Comparison of ENCODE assay signal across 8 cellular contexts in the genomic region with DNA sequence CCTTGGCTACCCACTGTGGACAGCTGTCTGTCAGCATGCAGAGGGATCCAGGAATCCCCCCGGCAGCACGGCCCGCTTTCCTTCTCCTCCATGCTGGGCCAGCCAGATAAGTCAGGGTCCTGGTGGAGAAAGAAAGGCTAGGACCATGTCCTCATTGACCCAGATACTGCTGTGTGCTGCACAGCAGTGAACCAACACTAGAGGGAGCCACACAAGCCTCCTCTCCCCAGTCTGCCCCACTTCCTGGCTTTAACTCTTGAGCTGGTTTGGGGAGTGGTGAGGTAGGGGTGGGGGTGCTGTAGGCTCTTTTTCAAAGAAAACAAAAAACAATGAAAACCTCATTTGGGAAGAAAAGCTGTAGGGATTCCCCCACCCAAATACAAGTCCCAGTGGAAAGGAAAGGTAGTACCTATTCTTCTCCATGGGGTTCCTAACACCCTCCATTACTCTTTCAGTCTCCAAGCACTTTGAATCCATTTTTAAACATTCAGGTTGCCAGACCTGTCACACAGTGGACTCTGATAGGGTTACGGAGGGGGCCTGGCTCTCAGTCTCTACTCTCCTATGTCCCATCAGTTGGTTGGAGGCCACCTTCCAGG.
A peak's percentile ranks its signal among the peaks of the same experiment; 100 is the strongest.
DNase-seq lines count a peak whose midpoint lies in the region; ATAC-seq, FAIRE-seq and TF ChIP-seq lines count a peak whose summit lies in the region.

No MANE protein-coding gene starts in this region.

- H3K9ac ChIP-seq in HepG2 (ENCODE audit: insufficient read depth, low read depth, low read length), result no peak overlapping the region

- TF ChIP-seq POLR2A in GM12891 (IDR thresholded peaks at IDR 0.05; ENCODE audit: low read depth, low read length) (no peak), NB4 (IDR thresholded peaks at IDR 0.05; ENCODE audit: extremely low read depth, insufficient read length) (no peak), body of pancreas (IDR thresholded peaks at IDR 0.05) (no peak), HepG2 (IDR thresholded peaks at IDR 0.05; ENCODE audit: insufficient read depth in 1 of 2, low read depth in 2 of 2, low read length in 2 of 2) (no peak)

- intact Hi-C loops in body of pancreas (cut with DNase I), result no loop called here
- intact Hi-C loops in HepG2 (cut with micrococcal nuclease; ENCODE audit: unreplicated experiment), result no loop called here

- H4K20me1 ChIP-seq in HepG2 (ENCODE audit: insufficient read depth, low read length), result no peaks in the 10 kb centered on the region

- no peak overlapping the region for H2AFZ ChIP-seq in HepG2 (ENCODE audit: low read length)

- in situ Hi-C loops in HepG2 (cut with HindIII; ENCODE audit: extremely low pct_ligation_motif_present, low pct_unique_long_range_greater_than_20kb), result no loop called here

- CTCF ChIA-PET in AG04450 (lab: Charles Lee) (interaction anchor here (0.6 to 11.5 kb wide), 36 partner anchors 8 to 976 kb away, joined by 3 to 281 read pairs (median 5); no protein-coding TSS in a partner anchor), HepG2 (lab: Yijun Ruan, JAX; ENCODE audit: low intra/inter-chr PET ratio, low total read pairs) (no interaction called here)

- H3K4me3 ChIP-seq in AG04450 (ENCODE audit: low read depth, low read length), result no peak overlapping the region
- no peak overlapping the region for H3K4me3 ChIP-seq in NB4 (ENCODE audit: low read depth, low read length)
- H3K4me3 ChIP-seq in body of pancreas, result no peak overlapping the region
- H3K4me3 ChIP-seq in HepG2 (replicated peaks in 1 of 3; ENCODE audit: insufficient read depth in 1 of 3, low read depth in 2 of 3, low read length in 3 of 3), result no peak overlapping the region

- 70 to 81% methylated on average over 4 of the region's 4 CpGs for WGBS in body of pancreas, 2 donors
- WGBS in HepG2 (ENCODE audit: low lambda C conversion rate), result 100% methylated on average over 4 of the region's 4 CpGs

- no peaks in the 10 kb centered on the region for H3K9me3 ChIP-seq in AG04450 (ENCODE audit: control insufficient read depth, insufficient read depth, low read length)
- no peaks in the 10 kb centered on the region for H3K9me3 ChIP-seq in body of pancreas
- H3K9me3 ChIP-seq in HepG2 (ENCODE audit: low read length), result no peaks in the 10 kb centered on the region

- POLR2A ChIA-PET in AG04450 (lab: Yijun Ruan, JAX) (no interaction called here), HepG2 (lab: Yijun Ruan, JAX) (no interaction called here)

- peak; percentile 69 for ATAC-seq in body of pancreas
- ATAC-seq in HepG2, result peak; percentile 82
- ATAC-seq in HG03108 (IDR thresholded peaks at IDR 0.05; ENCODE audit: unreplicated experiment), result no peak
- ATAC-seq in HG03025 (IDR thresholded peaks at IDR 0.05; ENCODE audit: low FRiP score, unreplicated experiment), result no peak

- TF ChIP-seq RAD21 in HepG2 (CRISPR knock-in tag; IDR thresholded peaks at IDR 0.05), result no peak

- FAIRE-seq in GM12891 (lab: Jason Lieb, UNC) (no peak), HepG2 (lab: Jason Lieb, UNC) (no peak)

- DNase-seq in AG04450 (ENCODE audit: low read depth, low spot score), result no peak
- DNase-seq in GM12891 (ENCODE audit: insufficient read length, low spot score), result peak; percentile 61
- peak; percentile 57 for DNase-seq in NB4 (ENCODE audit: low read depth)
- peak in 3 of 4 donors; percentile 19 to 38 (median 28) for DNase-seq in body of pancreas
- DNase-seq in HepG2 (ENCODE audit: low spot score), result no peak
- no peak for DNase-seq in NCI-H226

- TF ChIP-seq CTCF in AG04450 (IDR thresholded peaks at IDR 0.05; ENCODE audit: low read depth, low read length), result peak; percentile 75
- peak; percentile 86 for TF ChIP-seq CTCF in NB4 (IDR thresholded peaks at IDR 0.05; ENCODE audit: low read depth, low read length)
- peak in 6 of 7 experiments; percentile 37 to 64 (median 50) for TF ChIP-seq CTCF in body of pancreas (IDR thresholded peaks at IDR 0.05)
- peak; percentile 43 for TF ChIP-seq CTCF in HepG2 (CRISPR knock-in tag; IDR thresholded peaks at IDR 0.05)

- H3K27me3 ChIP-seq in AG04450 (ENCODE audit: control insufficient read depth, insufficient read depth, low read length), result no peaks in the 10 kb centered on the region
- no peaks in the 10 kb centered on the region for H3K27me3 ChIP-seq in body of pancreas
- H3K27me3 ChIP-seq in HepG2 (ENCODE audit: control insufficient read depth in 1 of 2, insufficient read depth in 2 of 2, low read length in 2 of 2), result no peaks in the 10 kb centered on the region

- H3K79me2 ChIP-seq in HepG2 (ENCODE audit: insufficient read depth, low read length), result no peaks in the 10 kb centered on the region

- no peak overlapping the region for H3K4me2 ChIP-seq in HepG2 (ENCODE audit: low read depth, low read length)

- BruUV-seq in HepG2 (replicated peaks; lab: Mats Ljungman, UMichigan), result no TSS peak

- H3K4me1 ChIP-seq in body of pancreas (no peaks in the 10 kb centered on the region), HepG2 (ENCODE audit: insufficient read depth, low read length) (no peaks in the 10 kb centered on the region)

- H3K27ac ChIP-seq in AG04450 (ENCODE audit: low read depth, low read length), result no peak overlapping the region
- no peak overlapping the region for H3K27ac ChIP-seq in body of pancreas
- no peak overlapping the region for H3K27ac ChIP-seq in HepG2 (ENCODE audit: extremely low read length, insufficient read depth, low read length)

- H3K36me3 ChIP-seq in body of pancreas (replicated peaks in 1 of 2; ENCODE audit: insufficient read depth in 1 of 2, low read depth in 2 of 2) (no peaks in the 10 kb centered on the region), HepG2 (replicated peaks in 1 of 2; ENCODE audit: control insufficient read depth in 1 of 2, insufficient read depth in 2 of 2, low read length in 2 of 2) (no peaks in the 10 kb centered on the region)

- TF ChIP-seq EP300 in HepG2 (IDR thresholded peaks at IDR 0.05; ENCODE audit: low read depth in 2 of 2, low read length in 2 of 2), result no peak
- TF ChIP-seq EP300 in HepG2 (CRISPR knock-in tag; IDR thresholded peaks at IDR 0.05; ENCODE audit: borderline replicate concordance), result no peak

TF ChIP-seq in GM12891, 5 proteins besides CTCF, POLR2A, EP300 and RAD21:
- TF ChIP-seq TAF1 (IDR thresholded peaks at IDR 0.05; ENCODE audit: low read depth, low read length) (no peak), SPI1 (IDR thresholded peaks at IDR 0.05; ENCODE audit: low read depth, low read length) (0 out of 2 replicates have a peak, but pooled peaks have one; percentile 27)
TF ChIP-seq in GM12891: peak in this region for 1.

TF ChIP-seq in HepG2, 621 proteins besides CTCF, POLR2A, EP300 and RAD21 (continues in another document):
- TF ChIP-seq REXO4 (CRISPR knock-in tag; IDR thresholded peaks at IDR 0.05; ENCODE audit: borderline replicate concordance), result no peak
- no peak for TF ChIP-seq RBM39 (IDR thresholded peaks at IDR 0.05; ENCODE audit: low read depth, low read length, poor library complexity, severe bottlenecking)
- no peak for TF ChIP-seq ZNF441 (CRISPR knock-in tag; IDR thresholded peaks at IDR 0.05; ENCODE audit: borderline replicate concordance)
- TF ChIP-seq NR3C1 (CRISPR knock-in tag; IDR thresholded peaks at IDR 0.05), result no peak
- no peak for TF ChIP-seq U2AF2 (IDR thresholded peaks at IDR 0.05; ENCODE audit: low read depth, low read length)
- TF ChIP-seq, protein P1, sequence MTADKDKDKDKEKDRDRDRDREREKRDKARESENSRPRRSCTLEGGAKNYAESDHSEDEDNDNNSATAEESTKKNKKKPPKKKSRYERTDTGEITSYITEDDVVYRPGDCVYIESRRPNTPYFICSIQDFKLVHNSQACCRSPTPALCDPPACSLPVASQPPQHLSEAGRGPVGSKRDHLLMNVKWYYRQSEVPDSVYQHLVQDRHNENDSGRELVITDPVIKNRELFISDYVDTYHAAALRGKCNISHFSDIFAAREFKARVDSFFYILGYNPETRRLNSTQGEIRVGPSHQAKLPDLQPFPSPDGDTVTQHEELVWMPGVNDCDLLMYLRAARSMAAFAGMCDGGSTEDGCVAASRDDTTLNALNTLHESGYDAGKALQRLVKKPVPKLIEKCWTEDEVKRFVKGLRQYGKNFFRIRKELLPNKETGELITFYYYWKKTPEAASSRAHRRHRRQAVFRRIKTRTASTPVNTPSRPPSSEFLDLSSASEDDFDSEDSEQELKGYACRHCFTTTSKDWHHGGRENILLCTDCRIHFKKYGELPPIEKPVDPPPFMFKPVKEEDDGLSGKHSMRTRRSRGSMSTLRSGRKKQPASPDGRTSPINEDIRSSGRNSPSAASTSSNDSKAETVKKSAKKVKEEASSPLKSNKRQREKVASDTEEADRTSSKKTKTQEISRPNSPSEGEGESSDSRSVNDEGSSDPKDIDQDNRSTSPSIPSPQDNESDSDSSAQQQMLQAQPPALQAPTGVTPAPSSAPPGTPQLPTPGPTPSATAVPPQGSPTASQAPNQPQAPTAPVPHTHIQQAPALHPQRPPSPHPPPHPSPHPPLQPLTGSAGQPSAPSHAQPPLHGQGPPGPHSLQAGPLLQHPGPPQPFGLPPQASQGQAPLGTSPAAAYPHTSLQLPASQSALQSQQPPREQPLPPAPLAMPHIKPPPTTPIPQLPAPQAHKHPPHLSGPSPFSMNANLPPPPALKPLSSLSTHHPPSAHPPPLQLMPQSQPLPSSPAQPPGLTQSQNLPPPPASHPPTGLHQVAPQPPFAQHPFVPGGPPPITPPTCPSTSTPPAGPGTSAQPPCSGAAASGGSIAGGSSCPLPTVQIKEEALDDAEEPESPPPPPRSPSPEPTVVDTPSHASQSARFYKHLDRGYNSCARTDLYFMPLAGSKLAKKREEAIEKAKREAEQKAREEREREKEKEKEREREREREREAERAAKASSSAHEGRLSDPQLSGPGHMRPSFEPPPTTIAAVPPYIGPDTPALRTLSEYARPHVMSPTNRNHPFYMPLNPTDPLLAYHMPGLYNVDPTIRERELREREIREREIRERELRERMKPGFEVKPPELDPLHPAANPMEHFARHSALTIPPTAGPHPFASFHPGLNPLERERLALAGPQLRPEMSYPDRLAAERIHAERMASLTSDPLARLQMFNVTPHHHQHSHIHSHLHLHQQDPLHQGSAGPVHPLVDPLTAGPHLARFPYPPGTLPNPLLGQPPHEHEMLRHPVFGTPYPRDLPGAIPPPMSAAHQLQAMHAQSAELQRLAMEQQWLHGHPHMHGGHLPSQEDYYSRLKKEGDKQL (CRISPR knock-in tag; IDR thresholded peaks at IDR 0.05; ENCODE audit: low read depth), result no peak
- no peak for TF ChIP-seq ZNF451 (CRISPR knock-in tag; IDR thresholded peaks at IDR 0.05)
- TF ChIP-seq ZNF251 (CRISPR knock-in tag; IDR thresholded peaks at IDR 0.05), result no peak
- no peak for TF ChIP-seq SIX1 (CRISPR knock-in tag; IDR thresholded peaks at IDR 0.05; ENCODE audit: borderline replicate concordance)
- no peak for TF ChIP-seq KLF6 (CRISPR knock-in tag; IDR thresholded peaks at IDR 0.05)

Comparison
In these comparisons a context has a peak if more than half of its experiments do, and no peak if none do; other contexts are left out.
1. DNase-seq: peak in GM12891 (single experiment), NB4 (single experiment) and body of pancreas (3 of 4); none in AG04450 (single experiment), HepG2 (single experiment) and NCI-H226 (single experiment).
2. ATAC-seq: peak in body of pancreas (single experiment) and HepG2 (single experiment); none in HG03108 (single experiment) and HG03025 (single experiment).
3. Peak in every context shown above with its lines, with median percentiles within 50 percentile points of each other: CTCF ChIP-seq.